Comparison of ENCODE assay signal across 22 cellular contexts in the genomic region with DNA sequence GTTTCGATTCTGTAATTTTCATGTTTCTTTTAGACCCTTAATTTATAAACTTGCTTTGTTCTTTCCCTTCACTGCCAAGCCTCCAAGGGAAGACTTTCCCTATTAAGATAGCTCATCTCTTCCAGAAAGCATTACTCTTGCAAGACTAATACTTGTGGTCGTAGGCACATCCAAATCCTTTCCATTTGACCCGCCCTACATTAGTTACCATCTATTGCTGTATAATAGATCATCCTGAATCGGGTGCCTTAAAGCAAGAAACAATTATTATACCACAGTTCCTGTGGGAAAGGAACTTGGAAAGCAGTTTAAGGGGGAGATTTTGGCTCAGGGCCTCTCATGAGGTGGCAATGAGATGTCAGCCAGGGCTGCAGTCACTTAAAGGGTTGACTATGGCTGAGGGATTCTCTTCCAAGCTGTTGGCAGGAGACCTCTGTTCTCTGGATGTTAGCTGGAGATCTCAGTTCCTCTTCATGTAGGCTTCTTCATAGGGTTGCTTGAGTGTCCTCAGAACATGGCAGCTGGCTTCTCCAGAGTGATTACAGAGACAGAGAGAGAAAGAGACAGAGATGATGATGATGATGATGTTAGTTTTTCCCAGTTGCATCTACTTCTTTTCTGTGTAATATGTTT.
"Had no signal": no experiment of that assay in that cellular context is flagged by ENCODE, and none has a peak within 500 bp of the region (broad histone marks: within the 10 kb centered on the region; RNA-seq: fewer than 3 reads in every experiment).

No MANE protein-coding gene starts in this region.

- H3K27ac Mint-ChIP-seq: activated CD4-positive, alpha-beta memory T cell treated with anti-CD3 and anti-CD28 coated beads, Interleukin-2, amount 10 ng/mL, durations not matched to agents 7 days and 5 days; activated CD4-positive, alpha-beta T cell treated with anti-CD3 and anti-CD28 coated beads for 36 hours; activated naive CD4-positive, alpha-beta T cell treated with anti-CD3 and anti-CD28 coated beads for 36 hours; activated naive CD8-positive, alpha-beta T cell; activated T-helper 17 cell treated with anti-CD3 and anti-CD28 coated beads, Interleukin-2, amount 50 U/mL, for 72 hours; T-cell had no signal

- H3K4me1 Mint-ChIP-seq: activated CD4-positive, alpha-beta memory T cell treated with anti-CD3 and anti-CD28 coated beads, Interleukin-2, amount 10 ng/mL, durations not matched to agents 7 days and 5 days; activated T-helper 17 cell treated with anti-CD3 and anti-CD28 coated beads, Interleukin-2, amount 50 U/mL, for 72 hours; T-cell had no signal

- H3K4me3 Mint-ChIP-seq: activated CD4-positive, alpha-beta memory T cell treated with anti-CD3 and anti-CD28 coated beads, Interleukin-2, amount 10 ng/mL, durations not matched to agents 7 days and 5 days; activated CD4-positive, alpha-beta T cell treated with anti-CD3 and anti-CD28 coated beads for 36 hours; activated naive CD4-positive, alpha-beta T cell treated with anti-CD3 and anti-CD28 coated beads for 36 hours; activated naive CD8-positive, alpha-beta T cell; activated T-helper 17 cell treated with anti-CD3 and anti-CD28 coated beads, Interleukin-2, amount 50 U/mL, for 72 hours; T-cell had no signal

- H3K36me3 Mint-ChIP-seq: activated naive CD8-positive, alpha-beta T cell; T-cell had no signal

- ATAC-seq: activated CD4-positive, alpha-beta T cell treated with anti-CD3 and anti-CD28 coated beads for 36 hours; activated T-helper 17 cell treated with anti-CD3 and anti-CD28 coated beads, Interleukin-2, amount 50 U/mL, for 72 hours; T-cell had no signal

- DNase-seq: activated CD4-positive, alpha-beta memory T cell treated with anti-CD3 and anti-CD28 coated beads, Interleukin-2, amount 10 ng/mL, durations not matched to agents 7 days and 5 days; activated CD4-positive, alpha-beta T cell treated with anti-CD3 and anti-CD28 coated beads for 36 hours; activated CD4-positive, alpha-beta T cell treated with anti-CD3 and anti-CD28 coated beads, Interleukin-2, amount 50 U/mL, for 1 hour; activated gamma-delta T cell; activated naive CD4-positive, alpha-beta T cell treated with anti-CD3 and anti-CD28 coated beads for 36 hours; activated T-cell treated with anti-CD3 and anti-CD28 coated beads for 4 hours; activated T-cell treated with anti-CD3 and anti-CD28 coated beads, Interleukin-2, amount 50 U/mL, for 48 hours; amygdala; caudate nucleus; Karpas-422; NCI-H146; NCI-H187 treated with DMSO at 0.1 percent for 48 hours; NCI-H2081 treated with DMSO at 0.1 percent for 48 hours; NCI-H526; NCI-H82; SIG-M5; T-cell; T-helper 2 cell; T1000; WERI-Rb-1 had no signal

- H3K27ac ChIP-seq: WERI-Rb-1 had no signal

- H3K9me3 Mint-ChIP-seq: activated CD4-positive, alpha-beta memory T cell treated with anti-CD3 and anti-CD28 coated beads, Interleukin-2, amount 10 ng/mL, durations not matched to agents 7 days and 5 days; activated naive CD4-positive, alpha-beta T cell treated with anti-CD3 and anti-CD28 coated beads for 36 hours; T-cell had no signal

- H3K36me3 ChIP-seq: WERI-Rb-1 had no signal
